ENCODE assay signal across 19 cellular contexts in genomic region chr18:75068682-75069435, GRCh38.
DNase-seq lines count a peak whose midpoint lies in the region; ATAC-seq and TF ChIP-seq lines count a peak whose summit lies in the region.
"Had no signal": no experiment of that assay in that cellular context is flagged by ENCODE, and none has a peak within 500 bp of the region (broad histone marks: within the 10 kb centered on the region; RNA-seq: fewer than 3 reads in every experiment).

No MANE protein-coding gene starts in this region.

- H3K27ac Mint-ChIP-seq in activated CD4-positive, alpha-beta memory T cell treated with anti-CD3 and anti-CD28 coated beads, Interleukin-2, amount 10 ng/mL, durations not matched to agents 7 days and 5 days, result peak overlapping the region; percentile 100
- H3K27ac Mint-ChIP-seq in stimulated activated effector memory CD8-positive, alpha-beta T cell treated with anti-CD3 and anti-CD28 coated beads, Interleukin-12 subunit alpha, Interleukin-12 subunit beta, amount 100 ng/mL, for 72 hours, result peak overlapping the region; percentile 91

- H3K4me3 ChIP-seq in right cardiac atrium (ENCODE audit: low read length) (no peak overlapping the region), sigmoid colon (no peak overlapping the region)
- H3K4me3 ChIP-seq: GM12878, SK-N-MC had no signal

- H3K4me1 ChIP-seq in right cardiac atrium (ENCODE audit: control insufficient read depth, insufficient read depth, low read length) (no peaks in the 10 kb centered on the region), sigmoid colon (no peaks in the 10 kb centered on the region)

- DNase-seq in cardiac septum (ENCODE audit: low spot score) (peak; percentile 66), right cardiac atrium (no peak), islet precursor cell (peak; percentile 31), T1000 (lab: John Stamatoyannopoulos, UW) (no peak), sigmoid colon (no peak)
- no peak for DNase-seq in activated CD4-positive, alpha-beta memory T cell treated with anti-CD3 and anti-CD28 coated beads, Interleukin-2, amount 10 ng/mL, durations not matched to agents 7 days and 5 days
- no peak for DNase-seq in stimulated activated effector memory CD8-positive, alpha-beta T cell treated with anti-CD3 and anti-CD28 coated beads, Interleukin-12 subunit alpha, Interleukin-12 subunit beta, amount 100 ng/mL, for 72 hours (ENCODE audit: low spot score in 2 of 2)
- DNase-seq: activated CD4-positive, alpha-beta T cell treated with anti-CD3 and anti-CD28 coated beads, Interleukin-2, amount 50 U/mL, for 48 hours; aorta; erythroblast; immature natural killer cell; Kasumi-1; mammary epithelial cell; NCI-H1105 treated with DMSO at 0.1 percent for 48 hours; NCI-H774; stimulated activated CD4-positive, alpha-beta T cell treated with anti-CD3 and anti-CD28 coated beads, Interleukin-2, amount 100 ng/mL, for 48 hours had no signal

- intact Hi-C loops in cardiac septum (cut with DNase I), result no loop called here
- intact Hi-C loops in right cardiac atrium (cut with DNase I), result no loop called here
- intact Hi-C loops in sigmoid colon (cut with DNase I), result no loop called here

- no peak for ATAC-seq in right cardiac atrium
- no peak for ATAC-seq in stimulated activated effector memory CD8-positive, alpha-beta T cell treated with anti-CD3 and anti-CD28 coated beads, Interleukin-12 subunit alpha, Interleukin-12 subunit beta, amount 100 ng/mL, for 72 hours
- ATAC-seq in HG02938 (IDR thresholded peaks at IDR 0.05; ENCODE audit: unreplicated experiment), result no peak
- ATAC-seq: GM12878 had no signal

- H3K9me3 ChIP-seq in right cardiac atrium (ENCODE audit: control insufficient read depth, low read length) (no peaks in the 10 kb centered on the region), sigmoid colon (no peaks in the 10 kb centered on the region)

- H3K27me3 Mint-ChIP-seq in activated CD4-positive, alpha-beta memory T cell treated with anti-CD3 and anti-CD28 coated beads, Interleukin-2, amount 10 ng/mL, durations not matched to agents 7 days and 5 days, result no peaks in the 10 kb centered on the region

- TF ChIP-seq POLR2A in sigmoid colon (IDR thresholded peaks at IDR 0.05), result no peak

- POLR2A ChIA-PET in activated CD4-positive, alpha-beta memory T cell treated with anti-CD3 and anti-CD28 coated beads, Interleukin-2, amount 10 ng/mL, durations not matched to agents 7 days and 5 days (lab: Charles Lee), result interaction anchor here (2.7 kb wide), 1 partner anchor 141 kb away, joined by 31 read pairs; the partner anchor contains the start of genes PTGR3 and TSHZ1

- no peak overlapping the region for H3K4me3 Mint-ChIP-seq in activated CD4-positive, alpha-beta memory T cell treated with anti-CD3 and anti-CD28 coated beads, Interleukin-2, amount 10 ng/mL, durations not matched to agents 7 days and 5 days
- H3K4me3 Mint-ChIP-seq in stimulated activated effector memory CD8-positive, alpha-beta T cell treated with anti-CD3 and anti-CD28 coated beads, Interleukin-12 subunit alpha, Interleukin-12 subunit beta, amount 100 ng/mL, for 72 hours, result no peak overlapping the region

- H3K27me3 ChIP-seq in right cardiac atrium (ENCODE audit: control insufficient read depth, insufficient read depth) (no peaks in the 10 kb centered on the region), sigmoid colon (no peaks in the 10 kb centered on the region)

- no peak for TF ChIP-seq CTCF in sigmoid colon (IDR thresholded peaks at IDR 0.05)

- TF ChIP-seq EP300 in sigmoid colon (IDR thresholded peaks at IDR 0.05), result no peak

- WGBS in right cardiac atrium, result 80% methylated on average over 20 of the region's 20 CpGs
- WGBS in sigmoid colon, 2 donors, result 95 to 96% methylated on average over 20 of the region's 20 CpGs

- peaks cover 0 to 11% (median 6%) of the 10 kb centered on the region in 4 donors for H3K36me3 ChIP-seq in sigmoid colon

- H3K27ac ChIP-seq in right cardiac atrium (ENCODE audit: low read length) (no peak overlapping the region), sigmoid colon (no peak overlapping the region)
- H3K27ac ChIP-seq: SK-N-MC had no signal

- CTCF ChIA-PET in activated CD4-positive, alpha-beta memory T cell treated with anti-CD3 and anti-CD28 coated beads, Interleukin-2, amount 10 ng/mL, durations not matched to agents 7 days and 5 days (lab: Charles Lee), result interaction anchor here (1.5 to 1.9 kb wide), 2 partner anchors 9 to 74 kb away, joined by 4 to 7 read pairs; no protein-coding TSS in a partner anchor

- H3K9me3 Mint-ChIP-seq in activated CD4-positive, alpha-beta memory T cell treated with anti-CD3 and anti-CD28 coated beads, Interleukin-2, amount 10 ng/mL, durations not matched to agents 7 days and 5 days, result peaks cover 7% of the 10 kb centered on the region
- H3K9me3 Mint-ChIP-seq in stimulated activated effector memory CD8-positive, alpha-beta T cell treated with anti-CD3 and anti-CD28 coated beads, Interleukin-12 subunit alpha, Interleukin-12 subunit beta, amount 100 ng/mL, for 72 hours, result no peaks in the 10 kb centered on the region

- peaks cover 36% of the 10 kb centered on the region for H3K4me1 Mint-ChIP-seq in activated CD4-positive, alpha-beta memory T cell treated with anti-CD3 and anti-CD28 coated beads, Interleukin-2, amount 10 ng/mL, durations not matched to agents 7 days and 5 days
- H3K4me1 Mint-ChIP-seq in stimulated activated effector memory CD8-positive, alpha-beta T cell treated with anti-CD3 and anti-CD28 coated beads, Interleukin-12 subunit alpha, Interleukin-12 subunit beta, amount 100 ng/mL, for 72 hours, result peaks cover 36% of the 10 kb centered on the region

- H3K36me3 Mint-ChIP-seq in activated CD4-positive, alpha-beta memory T cell treated with anti-CD3 and anti-CD28 coated beads, Interleukin-2, amount 10 ng/mL, durations not matched to agents 7 days and 5 days (ENCODE audit: low read depth), result peaks cover 8% of the 10 kb centered on the region
- H3K36me3 Mint-ChIP-seq in stimulated activated effector memory CD8-positive, alpha-beta T cell treated with anti-CD3 and anti-CD28 coated beads, Interleukin-12 subunit alpha, Interleukin-12 subunit beta, amount 100 ng/mL, for 72 hours, result no peaks in the 10 kb centered on the region

Comparison
In these comparisons a context has a peak if more than half of its experiments do, and no peak if none do; other contexts are left out.
1. DNase-seq: peak in cardiac septum (single experiment) and islet precursor cell (single experiment); none in right cardiac atrium (0 of 3), activated CD4-positive, alpha-beta memory T cell treated with anti-CD3 and anti-CD28 coated beads, Interleukin-2, amount 10 ng/mL, durations not matched to agents 7 days and 5 days (single experiment), stimulated activated effector memory CD8-positive, alpha-beta T cell treated with anti-CD3 and anti-CD28 coated beads, Interleukin-12 subunit alpha, Interleukin-12 subunit beta, amount 100 ng/mL, for 72 hours (0 of 2), T1000 (single experiment) and sigmoid colon (single experiment).